In genomic region chr1:7770939-7771672, GRCh38 we compare ENCODE assay signal across 8 cellular contexts. TPM values are rescaled to one million over a fixed set of nuclear protein-coding genes. Genes with fewer than 3 reads are reported as not detected.
DNase-seq lines count a peak whose midpoint lies in the region; ATAC-seq and TF ChIP-seq lines count a peak whose summit lies in the region.

VAMP3 (plus strand) TSS chr1:7771296; CDS start chr1:7771384, 88 bp downstream.

- H3K4me3 Mint-ChIP-seq in mesothelial cell of epicardium = peak within 1 kb of the TSS; percentile 83

- H3K9me3 ChIP-seq in NT2/D1 (ENCODE audit: insufficient read depth, low read length) = no peaks in the 10 kb centered on the region

- DNase-seq in Ammon's horn (ENCODE audit: low spot score) = peak; percentile 89
- no peak for DNase-seq in NT2/D1 (ENCODE audit: low read depth, low spot score)
- DNase-seq in activated CD8-positive, alpha-beta memory T cell treated with anti-CD3 and anti-CD28 coated beads, Interleukin-2, amount 50 U/mL, for 1 hour (ENCODE audit: extremely low read depth) = peak; percentile 45
- peak; percentile 69 to 83 for DNase-seq in mesothelial cell of epicardium (ENCODE audit: low spot score in 2 of 2, unreplicated experiment in 2 of 2)
- peak; percentile 73 to 79 for DNase-seq in stimulated activated CD8-positive, alpha-beta memory T cell treated with anti-CD3 and anti-CD28 coated beads, Interleukin-15, amount 100 ng/mL, for 48 hours (ENCODE audit: low read depth in 2 of 2)

- peaks cover 16% of the 10 kb centered on the region for H3K4me1 Mint-ChIP-seq in mesothelial cell of epicardium

- peaks cover 7% of the 10 kb centered on the region for H3K9me3 Mint-ChIP-seq in mesothelial cell of epicardium

- H3K36me3 ChIP-seq in NT2/D1 (ENCODE audit: insufficient read depth, insufficient read length, low read length) = peaks cover 27% of the 10 kb centered on the region

- H3K27me3 ChIP-seq in NT2/D1 (ENCODE audit: insufficient read depth, insufficient read length) = no peaks in the 10 kb centered on the region

- TF ChIP-seq CTCF in mesothelial cell of epicardium (IDR thresholded peaks at IDR 0.05; ENCODE audit: unreplicated experiment) = no peak

- no peaks in the 10 kb centered on the region for H3K4me1 ChIP-seq in NT2/D1 (ENCODE audit: insufficient read depth, insufficient read length)

- in situ Hi-C loops in endometrial microvascular endothelial cells (cut with HindIII; ENCODE audit: inconsistent ontology term, low pct_unique_long_range_greater_than_20kb, low sequenced_read_pairs) = no loop called here

- peak within 1 kb of the TSS; percentile 86 for H3K4me3 ChIP-seq in NT2/D1 (ENCODE audit: insufficient read length, low read depth)

- H3K36me3 Mint-ChIP-seq in mesothelial cell of epicardium = peaks cover 20% of the 10 kb centered on the region

- H3K27me3 Mint-ChIP-seq in mesothelial cell of epicardium (ENCODE audit: low read depth) = no peaks in the 10 kb centered on the region

- peak within 1 kb of the TSS; percentile 90 for H3K27ac Mint-ChIP-seq in mesothelial cell of epicardium

- ATAC-seq in GM19043 (IDR thresholded peaks at IDR 0.05; ENCODE audit: low read depth, unreplicated experiment) = peak; percentile 56
- ATAC-seq in HG03432 (IDR thresholded peaks at IDR 0.05; ENCODE audit: unreplicated experiment) = peak; percentile 81

- peak within 1 kb of the TSS; percentile 92 for H3K9ac ChIP-seq in NT2/D1 (ENCODE audit: insufficient read length, low read depth)

RNA-seq across cellular contexts. Expression of gene VAMP3, which starts in this region (rescaled TPM):
- 181 TPM for total RNA-seq in endometrial microvascular endothelial cells (ENCODE audit: inconsistent ontology term)
- total RNA-seq in mesothelial cell of epicardium = 76.0 to 78.6 TPM (median 77.2 TPM) in 3 replicates
